12 cellular contexts compared by ENCODE assay signal in genomic region chr5:168346417-168346816, GRCh38. TPM values are rescaled to one million over a fixed set of nuclear protein-coding genes. Genes with fewer than 3 reads are reported as not detected.
DNase-seq lines count a peak whose midpoint lies in the region; TF ChIP-seq lines count a peak whose summit lies in the region.
"Had no signal": no experiment of that assay in that cellular context is flagged by ENCODE, and none has a peak within 500 bp of the region (broad histone marks: within the 10 kb centered on the region; RNA-seq: fewer than 3 reads in every experiment).

No MANE protein-coding gene starts in this region.

- DNase-seq in ACHN = peak; percentile 86
- peak; percentile 72 for DNase-seq in LNCaP clone FGC (ENCODE audit: low read depth)
- DNase-seq in mesenteric fat pad (ENCODE audit: low spot score) = peak; percentile 35
- DNase-seq in NCI-H2196 treated with DMSO at 0.1 percent for 48 hours (lab: John Stamatoyannopoulos, UW; ENCODE audit: unreplicated experiment) = no peak
- no peak for DNase-seq in NCI-H128 (lab: John Stamatoyannopoulos, UW; ENCODE audit: unreplicated experiment)
- no peak for DNase-seq in amygdala (lab: John Stamatoyannopoulos, UW)
- no peak for DNase-seq in GM10266 (ENCODE audit: extremely low spot score)
- DNase-seq: activated CD4-positive, CD25-positive, alpha-beta regulatory T cell treated with anti-CD3 and anti-CD28 coated beads, Interleukin-2, amount 50 U/mL, for 72 hours; NCI-H1436 treated with DMSO at 0.1 percent for 48 hours; occipital lobe; stimulated activated naive CD8-positive, alpha-beta T cell treated with anti-CD3 and anti-CD28 coated beads, Interleukin-15, amount 100 ng/mL, for 72 hours had no signal

- H3K4me1 ChIP-seq in esophagus (ENCODE audit: control insufficient read depth in 2 of 2, insufficient read depth in 2 of 2, low read length in 1 of 2) = peaks cover 2 to 15% of the 10 kb centered on the region in 2 donors

- in situ Hi-C loops in ACHN (cut with HindIII; ENCODE audit: low pct_ligation_motif_present, low pct_unique_long_range_greater_than_20kb, low sequenced_read_pairs) = no loop called here

- H3K4me3 ChIP-seq in LNCaP clone FGC (ENCODE audit: low read depth, low read length) (peak overlapping the region; percentile 28), esophagus (ENCODE audit: low read depth in 1 of 2, low read length in 2 of 2) (no peak overlapping the region)

- H3K36me3 ChIP-seq in esophagus (ENCODE audit: control insufficient read depth in 2 of 2, insufficient read depth in 2 of 2, low read length in 1 of 2) = no peaks in the 10 kb centered on the region

- WGBS in esophagus, 2 donors = 41 to 51% methylated on average over 3 of the region's 3 CpGs

- H3K27ac ChIP-seq in esophagus (ENCODE audit: low read depth in 2 of 2, low read length in 1 of 2) = peak overlapping the region; percentile 74 to 90

- no peaks in the 10 kb centered on the region for H3K27me3 ChIP-seq in esophagus (ENCODE audit: control insufficient read depth in 1 of 2, insufficient read depth in 2 of 2, low read length in 2 of 2)

- H3K9me3 ChIP-seq in esophagus (ENCODE audit: control insufficient read depth in 2 of 2, insufficient read depth in 1 of 2, low read depth in 1 of 2, low read length in 1 of 2) = no peaks in the 10 kb centered on the region

- TF ChIP-seq CTCF in LNCaP clone FGC (IDR thresholded peaks at IDR 0.05; ENCODE audit: control insufficient read depth, extremely low read depth, insufficient read depth) (no peak), GM10266 (IDR thresholded peaks at IDR 0.05; ENCODE audit: control insufficient read depth, insufficient read depth, low read depth, missing control alignments) (no peak)

RNA-seq across cellular contexts. Expression of gene WWC1, which starts 55.0 kb away (rescaled TPM):
- 10 to 100 TPM; 21.7 to 55.2 TPM for polyA plus RNA-seq in esophagus
- 4.2 TPM for total RNA-seq in mesenteric fat pad

Comparison
In these comparisons a context has a peak if more than half of its experiments do, and no peak if none do; other contexts are left out.
1. DNase-seq: peak in ACHN (single experiment), LNCaP clone FGC (single experiment) and mesenteric fat pad (single experiment); none in NCI-H2196 treated with DMSO at 0.1 percent for 48 hours (single experiment), NCI-H128 (single experiment), amygdala (0 of 56) and GM10266 (single experiment).